9 cellular contexts compared by ENCODE assay signal in genomic region chr2:17540813-17541513, GRCh38. TPM values are rescaled to one million over a fixed set of nuclear protein-coding genes. Genes with fewer than 3 reads are reported as not detected.
DNase-seq lines count a peak whose midpoint lies in the region; ATAC-seq and TF ChIP-seq lines count a peak whose summit lies in the region.
"Had no signal": no experiment of that assay in that cellular context is flagged by ENCODE, and none has a peak within 500 bp of the region (broad histone marks: within the 10 kb centered on the region; RNA-seq: fewer than 3 reads in every experiment).

No MANE protein-coding gene starts in this region.

- TF ChIP-seq CTCF in cardiac fibroblast (IDR thresholded peaks at IDR 0.05; ENCODE audit: low read depth, low read length), result no peak
- no peak for TF ChIP-seq CTCF in transverse colon (IDR thresholded peaks at IDR 0.05)

- H3K4me2 ChIP-seq in mesenchymal stem cell (ENCODE audit: low read length, poor library complexity, severe bottlenecking), result peak overlapping the region; percentile 96

- H2BK12ac ChIP-seq in mesenchymal stem cell (ENCODE audit: low read length in 2 of 2), result no peak overlapping the region

- H3K36me3 Mint-ChIP-seq in activated CD4-positive, alpha-beta memory T cell treated with anti-CD3 and anti-CD28 coated beads, Interleukin-2, amount 10 ng/mL, durations not matched to agents 7 days and 5 days (ENCODE audit: low read depth), result no peaks in the 10 kb centered on the region
- H3K36me3 Mint-ChIP-seq in activated CD4-positive, alpha-beta memory T cell treated with anti-CD3 and anti-CD28 coated beads for 36 hours, result no peaks in the 10 kb centered on the region

- TF ChIP-seq POLR2A in transverse colon (IDR thresholded peaks at IDR 0.05), result no peak

- peaks cover 8% of the 10 kb centered on the region for H3K79me1 ChIP-seq in mesenchymal stem cell (replicated peaks; ENCODE audit: low read length, poor library complexity, severe bottlenecking)

- in situ Hi-C loops in transverse colon (cut with MboI; ENCODE audit: low pct_ligation_motif_present in 1 of 4, low pct_unique_long_range_greater_than_20kb in 1 of 4, low sequenced_read_pairs in 3 of 4), result no loop called here

- H2BK15ac ChIP-seq in mesenchymal stem cell (ENCODE audit: low read depth, poor library complexity, severe bottlenecking), result no peak overlapping the region

- peaks cover 4 to 46% of the 10 kb centered on the region in 2 experiments for H3K27me3 ChIP-seq in mesenchymal stem cell (ENCODE audit: control insufficient read depth in 1 of 2, insufficient read depth in 1 of 2, low read length in 2 of 2)
- H3K27me3 ChIP-seq in transverse colon, result peaks cover 55% of the 10 kb centered on the region

- peak overlapping the region; percentile 30 for H3K4me3 Mint-ChIP-seq in activated CD4-positive, alpha-beta memory T cell treated with anti-CD3 and anti-CD28 coated beads, Interleukin-2, amount 10 ng/mL, durations not matched to agents 7 days and 5 days
- no peak overlapping the region for H3K4me3 Mint-ChIP-seq in activated CD4-positive, alpha-beta memory T cell treated with anti-CD3 and anti-CD28 coated beads for 36 hours

- H3K4me1 Mint-ChIP-seq in activated CD4-positive, alpha-beta memory T cell treated with anti-CD3 and anti-CD28 coated beads, Interleukin-2, amount 10 ng/mL, durations not matched to agents 7 days and 5 days, result peaks cover 2% of the 10 kb centered on the region
- peaks cover 7% of the 10 kb centered on the region for H3K4me1 Mint-ChIP-seq in activated CD4-positive, alpha-beta memory T cell treated with anti-CD3 and anti-CD28 coated beads for 36 hours (ENCODE audit: low read depth)

- H2AK5ac ChIP-seq in mesenchymal stem cell (ENCODE audit: low read length, severe bottlenecking), result no peak overlapping the region

- no peak overlapping the region for H3K4ac ChIP-seq in mesenchymal stem cell (ENCODE audit: low read depth in 1 of 2, low read length in 2 of 2)

- WGBS in mesenchymal stem cell, result 2% methylated on average over 18 of the region's 21 CpGs
- 5 to 6% methylated on average over 12 to 21 of the region's 21 CpGs for WGBS in transverse colon (ENCODE audit: low coverage in 1 of 2), 2 donors

- H4K91ac ChIP-seq in mesenchymal stem cell (ENCODE audit: low read length), result no peak overlapping the region

- no peak overlapping the region for H3K23ac ChIP-seq in mesenchymal stem cell (ENCODE audit: low read length in 2 of 2)

- H3K27ac Mint-ChIP-seq in activated CD4-positive, alpha-beta memory T cell treated with anti-CD3 and anti-CD28 coated beads, Interleukin-2, amount 10 ng/mL, durations not matched to agents 7 days and 5 days, result no peak overlapping the region
- H3K27ac Mint-ChIP-seq in activated CD4-positive, alpha-beta memory T cell treated with anti-CD3 and anti-CD28 coated beads for 36 hours, result no peak overlapping the region

- no peak overlapping the region for H3K14ac ChIP-seq in mesenchymal stem cell (ENCODE audit: low read length in 2 of 2)

- POLR2A ChIA-PET in activated CD4-positive, alpha-beta memory T cell treated with anti-CD3 and anti-CD28 coated beads, Interleukin-2, amount 10 ng/mL, durations not matched to agents 7 days and 5 days (lab: Charles Lee), result no interaction called here
- POLR2A ChIA-PET in activated CD4-positive, alpha-beta memory T cell treated with anti-CD3 and anti-CD28 coated beads for 36 hours (lab: Charles Lee), result no interaction called here

- no peaks in the 10 kb centered on the region for H3K9me3 Mint-ChIP-seq in activated CD4-positive, alpha-beta memory T cell treated with anti-CD3 and anti-CD28 coated beads, Interleukin-2, amount 10 ng/mL, durations not matched to agents 7 days and 5 days
- no peaks in the 10 kb centered on the region for H3K9me3 Mint-ChIP-seq in activated CD4-positive, alpha-beta memory T cell treated with anti-CD3 and anti-CD28 coated beads for 36 hours

- H3K27me3 Mint-ChIP-seq in activated CD4-positive, alpha-beta memory T cell treated with anti-CD3 and anti-CD28 coated beads, Interleukin-2, amount 10 ng/mL, durations not matched to agents 7 days and 5 days, result peaks cover 53% of the 10 kb centered on the region
- peaks cover 45% of the 10 kb centered on the region for H3K27me3 Mint-ChIP-seq in activated CD4-positive, alpha-beta memory T cell treated with anti-CD3 and anti-CD28 coated beads for 36 hours

- H2AFZ ChIP-seq in mesenchymal stem cell (ENCODE audit: low read depth, low read length), result no peak overlapping the region

- intact Hi-C loops in activated CD4-positive, alpha-beta memory T cell treated with anti-CD3 and anti-CD28 coated beads for 36 hours (cut with micrococcal nuclease), result no loop called here
- intact Hi-C loops in transverse colon (cut with DNase I; ENCODE audit: low total_unique reads), result no loop called here

- no peak for TF ChIP-seq EP300 in transverse colon (IDR thresholded peaks at IDR 0.05; ENCODE audit: low read depth)

- H3K9me3 ChIP-seq in mesenchymal stem cell (ENCODE audit: control insufficient read depth, low read length), result no peaks in the 10 kb centered on the region
- H3K9me3 ChIP-seq in transverse colon, result no peaks in the 10 kb centered on the region

- H3K27ac ChIP-seq in mesenchymal stem cell (ENCODE audit: low read length, poor library complexity, severe bottlenecking) (peak overlapping the region; percentile 64), transverse colon (peak overlapping the region; percentile 84 to 89 (median 88))

- ATAC-seq in HG02759 (IDR thresholded peaks at IDR 0.05; ENCODE audit: unreplicated experiment), result no peak
- no peak for ATAC-seq in GM19452 (IDR thresholded peaks at IDR 0.05; ENCODE audit: unreplicated experiment)
- no peak for ATAC-seq in HG02763 (IDR thresholded peaks at IDR 0.05; ENCODE audit: unreplicated experiment)

- peaks cover 11% of the 10 kb centered on the region for H3K4me1 ChIP-seq in mesenchymal stem cell (ENCODE audit: control insufficient read depth, insufficient read depth, low read depth, low read length)
- H3K4me1 ChIP-seq in transverse colon, result peaks cover 0 to 29% (median 11%) of the 10 kb centered on the region in 4 donors

- no peak overlapping the region for H3K18ac ChIP-seq in mesenchymal stem cell (ENCODE audit: low read depth in 1 of 2, low read length in 2 of 2)

- peak overlapping the region; percentile 41 to 54 for H3K4me3 ChIP-seq in cardiac fibroblast (replicated peaks in 1 of 2; ENCODE audit: low read depth in 2 of 2, low read length in 2 of 2)
- peak overlapping the region; percentile 74 to 77 for H3K4me3 ChIP-seq in mesenchymal stem cell (ENCODE audit: insufficient read depth in 1 of 2, low read depth in 1 of 2, low read length in 2 of 2)
- peak overlapping the region; percentile 26 to 67 (median 52) for H3K4me3 ChIP-seq in transverse colon

- H3K9ac ChIP-seq in mesenchymal stem cell (ENCODE audit: low read length), result peak overlapping the region; percentile 63

- no peak overlapping the region for H2BK120ac ChIP-seq in mesenchymal stem cell (ENCODE audit: low read depth, low read length)

- no peak overlapping the region for H4K8ac ChIP-seq in mesenchymal stem cell (ENCODE audit: low read length)

- no peak for DNase-seq in activated CD4-positive, alpha-beta memory T cell treated with anti-CD3 and anti-CD28 coated beads, Interleukin-2, amount 10 ng/mL, durations not matched to agents 7 days and 5 days
- no peak for DNase-seq in activated CD4-positive, alpha-beta memory T cell treated with anti-CD3 and anti-CD28 coated beads for 36 hours
- no peak for DNase-seq in cardiac fibroblast (ENCODE audit: low read depth in 2 of 2)
- DNase-seq in mesenchymal stem cell, result no peak
- no peak for DNase-seq in transverse colon

- CTCF ChIA-PET in activated CD4-positive, alpha-beta memory T cell treated with anti-CD3 and anti-CD28 coated beads, Interleukin-2, amount 10 ng/mL, durations not matched to agents 7 days and 5 days (lab: Charles Lee), result no interaction called here
- CTCF ChIA-PET in activated CD4-positive, alpha-beta memory T cell treated with anti-CD3 and anti-CD28 coated beads for 36 hours (lab: Charles Lee), result no interaction called here

- no peak overlapping the region for H2BK5ac ChIP-seq in mesenchymal stem cell (ENCODE audit: low read depth, low read length, poor library complexity, severe bottlenecking)

- no peaks in the 10 kb centered on the region for H3K36me3 ChIP-seq in mesenchymal stem cell (ENCODE audit: control insufficient read depth in 1 of 2, insufficient read depth in 2 of 2, low read depth in 1 of 2, low read length in 2 of 2)
- H3K36me3 ChIP-seq in transverse colon, result no peaks in the 10 kb centered on the region

RNA-seq across cellular contexts. Expression of gene VSNL1, which starts 0.5 kb away (rescaled TPM):
- total RNA-seq in activated CD4-positive, alpha-beta memory T cell treated with anti-CD3 and anti-CD28 coated beads, Interleukin-2, amount 10 ng/mL, durations not matched to agents 7 days and 5 days, result not detected
- total RNA-seq in activated CD4-positive, alpha-beta memory T cell treated with anti-CD3 and anti-CD28 coated beads for 36 hours, result not detected
- polyA plus RNA-seq in mesenchymal stem cell (2013, experiment 1 of 2), result 0.47 TPM
- polyA plus RNA-seq in mesenchymal stem cell (2013, experiment 2 of 2), result 0.74 TPM
- total RNA-seq in transverse colon, result 1 to 10 TPM in 1 of 4 donors, under 1 TPM in 1, not detected in 2; 0.96 to 1.1 TPM
- total RNA-seq: activated CD8-positive, alpha-beta memory T cell treated with anti-CD3 and anti-CD28 coated beads for 36 hours had no signal

RNA-seq across cellular contexts. Expression of gene RAD51AP2, which starts 22.7 kb away (rescaled TPM):
- not detected for total RNA-seq in activated CD4-positive, alpha-beta memory T cell treated with anti-CD3 and anti-CD28 coated beads, Interleukin-2, amount 10 ng/mL, durations not matched to agents 7 days and 5 days
- total RNA-seq in activated CD4-positive, alpha-beta memory T cell treated with anti-CD3 and anti-CD28 coated beads for 36 hours, result not detected
- polyA plus RNA-seq in mesenchymal stem cell (2013, experiment 1 of 2), result 0.01 TPM
- not detected for polyA plus RNA-seq in mesenchymal stem cell (2013, experiment 2 of 2)
- under 1 TPM in 1 of 4 donors, not detected in 3; 0.40 TPM for total RNA-seq in transverse colon
- total RNA-seq: activated CD8-positive, alpha-beta memory T cell treated with anti-CD3 and anti-CD28 coated beads for 36 hours had no signal
